In the genomic region with DNA sequence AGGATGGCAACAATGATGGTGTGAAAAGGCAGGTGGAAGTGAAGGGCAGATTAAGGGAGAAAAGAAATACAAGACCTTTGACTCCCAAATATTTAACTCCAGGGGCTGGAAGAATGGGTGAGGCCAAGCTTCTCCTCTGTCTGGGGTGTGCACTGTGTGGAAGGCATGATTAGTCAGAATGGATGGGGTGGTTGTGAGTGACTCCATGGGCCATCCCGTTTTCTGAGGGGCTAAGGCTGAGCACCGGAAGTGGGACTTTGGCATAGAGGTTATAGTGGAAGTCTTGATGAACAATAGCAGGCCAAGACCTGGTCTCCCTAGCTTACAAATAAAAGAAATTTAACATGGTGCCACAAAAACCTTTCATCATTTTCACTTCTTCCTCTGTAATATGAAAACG, we compare ENCODE assay signal across 1 cellular context.
TF ChIP-seq lines count a peak whose summit lies in the region.

No MANE protein-coding gene starts in this region.

TF ChIP-seq in GM23338, 12 proteins besides CTCF, POLR2A, EP300 and RAD21 (continued from another document):
- TF ChIP-seq, protein P1, sequence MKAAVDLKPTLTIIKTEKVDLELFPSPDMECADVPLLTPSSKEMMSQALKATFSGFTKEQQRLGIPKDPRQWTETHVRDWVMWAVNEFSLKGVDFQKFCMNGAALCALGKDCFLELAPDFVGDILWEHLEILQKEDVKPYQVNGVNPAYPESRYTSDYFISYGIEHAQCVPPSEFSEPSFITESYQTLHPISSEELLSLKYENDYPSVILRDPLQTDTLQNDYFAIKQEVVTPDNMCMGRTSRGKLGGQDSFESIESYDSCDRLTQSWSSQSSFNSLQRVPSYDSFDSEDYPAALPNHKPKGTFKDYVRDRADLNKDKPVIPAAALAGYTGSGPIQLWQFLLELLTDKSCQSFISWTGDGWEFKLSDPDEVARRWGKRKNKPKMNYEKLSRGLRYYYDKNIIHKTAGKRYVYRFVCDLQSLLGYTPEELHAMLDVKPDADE (IDR thresholded peaks at IDR 0.05) = no peak
